Comparison of ENCODE assay signal across 22 cellular contexts in genomic region chr3:106114848-106115247, GRCh38.
A peak's percentile ranks its signal among the peaks of the same experiment; 100 is the strongest.
DNase-seq lines count a peak whose midpoint lies in the region; ATAC-seq, FAIRE-seq and TF ChIP-seq lines count a peak whose summit lies in the region.
"Had no signal": no experiment of that assay in that cellular context is flagged by ENCODE, and none has a peak within 500 bp of the region (broad histone marks: within the 10 kb centered on the region; RNA-seq: fewer than 3 reads in every experiment).

No MANE protein-coding gene starts in this region.

- no peak overlapping the region for H3K9ac ChIP-seq in astrocyte (ENCODE audit: low read length)

- peak overlapping the region; percentile 42 for H3K27ac ChIP-seq in astrocyte (ENCODE audit: low read depth, low read length)
- H3K27ac ChIP-seq: gastrocnemius medialis, left lung, right lobe of liver, stomach, VCaP had no signal

- FAIRE-seq in astrocyte (lab: Jason Lieb, UNC), result no peak
- FAIRE-seq: urothelium cell line had no signal

- H3K27me3 ChIP-seq in astrocyte (ENCODE audit: insufficient read depth, low read length), result no peaks in the 10 kb centered on the region
- H3K27me3 ChIP-seq: gastrocnemius medialis, left lung, right lobe of liver, stomach had no signal

- H3K27me3 Mint-ChIP-seq in astrocyte (ENCODE audit: low read depth, unreplicated experiment), result no peaks in the 10 kb centered on the region
- H3K27me3 Mint-ChIP-seq: CD8-positive, alpha-beta memory T cell had no signal

- H3K9me3 ChIP-seq in astrocyte (ENCODE audit: insufficient read depth, low read depth, low read length), result no peaks in the 10 kb centered on the region
- H3K9me3 ChIP-seq: gastrocnemius medialis, left lung, right lobe of liver, stomach had no signal

- H3K79me2 ChIP-seq in astrocyte (ENCODE audit: insufficient read depth, low read length), result no peaks in the 10 kb centered on the region

- peaks cover under 1% of the 10 kb centered on the region for H3K4me1 ChIP-seq in astrocyte (ENCODE audit: insufficient read depth, low read length)
- H3K4me1 ChIP-seq: gastrocnemius medialis, left lung, right lobe of liver, stomach had no signal

- H3K4me3 Mint-ChIP-seq in astrocyte (ENCODE audit: unreplicated experiment), result no peak overlapping the region
- H3K4me3 Mint-ChIP-seq: CD8-positive, alpha-beta memory T cell had no signal

- TF ChIP-seq CTCF in astrocyte (IDR thresholded peaks at IDR 0.05; ENCODE audit: insufficient read depth, low read depth, low read length) (no peak), fibroblast of pulmonary artery (IDR thresholded peaks at IDR 0.05; ENCODE audit: low read length, missing control alignments) (no peak)

- ATAC-seq in HG03378 (IDR thresholded peaks at IDR 0.05; ENCODE audit: unreplicated experiment), result no peak
- ATAC-seq in GM19324 (IDR thresholded peaks at IDR 0.05; ENCODE audit: low FRiP score, unreplicated experiment), result no peak
- ATAC-seq: gastrocnemius medialis, left lung, right lobe of liver had no signal

- H3K4me1 Mint-ChIP-seq in astrocyte (ENCODE audit: low read depth, unreplicated experiment), result peaks cover 13% of the 10 kb centered on the region
- H3K4me1 Mint-ChIP-seq: CD8-positive, alpha-beta memory T cell had no signal

- H3K27ac Mint-ChIP-seq in astrocyte (ENCODE audit: unreplicated experiment), result no peak overlapping the region
- H3K27ac Mint-ChIP-seq: CD8-positive, alpha-beta memory T cell had no signal

- H4K20me1 ChIP-seq in astrocyte (ENCODE audit: insufficient read depth, low read length), result no peaks in the 10 kb centered on the region

- peaks cover 4% of the 10 kb centered on the region for H3K9me3 Mint-ChIP-seq in astrocyte (ENCODE audit: unreplicated experiment)
- H3K9me3 Mint-ChIP-seq: CD8-positive, alpha-beta memory T cell had no signal

- H3K4me2 ChIP-seq in astrocyte (ENCODE audit: low read length), result no peak overlapping the region

- no peaks in the 10 kb centered on the region for H3K36me3 Mint-ChIP-seq in astrocyte (ENCODE audit: low read depth, unreplicated experiment)

- H3K4me3 ChIP-seq in astrocyte (ENCODE audit: insufficient read depth, low read depth, low read length) (no peak overlapping the region), fibroblast of pulmonary artery (replicated peaks; ENCODE audit: low read depth, low read length) (no peak overlapping the region)
- H3K4me3 ChIP-seq: gastrocnemius medialis, left lung, right lobe of liver, stomach had no signal

- no peaks in the 10 kb centered on the region for H3K36me3 ChIP-seq in astrocyte (ENCODE audit: insufficient read depth, low read length)
- H3K36me3 ChIP-seq: gastrocnemius medialis, left lung, right lobe of liver, stomach had no signal

- DNase-seq in AG08395 (ENCODE audit: low spot score) (peak; percentile 15), NCI-H460 (ENCODE audit: extremely low read depth, low read depth) (peak; percentile 65), astrocyte (ENCODE audit: low read depth) (peak; percentile 55), fibroblast of pulmonary artery (ENCODE audit: low read depth) (peak; percentile 67), NCI-H446 (lab: John Stamatoyannopoulos, UW) (no peak), NCI-H82 (lab: John Stamatoyannopoulos, UW) (no peak)
- DNase-seq: activated CD4-positive, alpha-beta T cell treated with anti-CD3 and anti-CD28 coated beads, Interleukin-2, amount 50 U/mL, for 48 hours; activated naive CD4-positive, alpha-beta T cell treated with anti-CD3 and anti-CD28 coated beads, Interleukin-2, amount 50 U/mL, for 16 hours; activated T-cell treated with anti-CD3 and anti-CD28 coated beads, Interleukin-2, amount 50 U/mL, for 1 hour; CD8-positive, alpha-beta memory T cell; effector CD4-positive, alpha-beta T cell; gastrocnemius medialis; left lung; NCI-H1694; NCI-H524; occipital lobe; right lobe of liver; stomach had no signal

- no peak overlapping the region for H2AFZ ChIP-seq in astrocyte (ENCODE audit: low read depth, low read length)

Comparison
In these comparisons a context has a peak if more than half of its experiments do, and no peak if none do; other contexts are left out.
1. DNase-seq: peak in AG08395 (single experiment), NCI-H460 (single experiment), astrocyte (single experiment) and fibroblast of pulmonary artery (single experiment); none in NCI-H446 (0 of 2) and NCI-H82 (single experiment).